26 cellular contexts compared by ENCODE assay signal in genomic region chr1:3397311-3397710, GRCh38. TPM values are rescaled to one million over a fixed set of nuclear protein-coding genes. Genes with fewer than 3 reads are reported as not detected.
"Had no signal": no experiment of that assay in that cellular context is flagged by ENCODE, and none has a peak within 500 bp of the region (broad histone marks: within the 10 kb centered on the region; RNA-seq: fewer than 3 reads in every experiment).

No MANE protein-coding gene starts in this region.

- H2AFZ ChIP-seq: hepatocyte had no signal

- H3K4me3 Mint-ChIP-seq: naive thymus-derived CD4-positive, alpha-beta T cell; natural killer cell treated with Interleukin-12 subunit alpha and Interleukin-12 subunit beta and Interleukin-15 and Interleukin-18, amount 100 ng/mL, for 72 hours; stimulated activated naive B cell treated with anti-CD40 and anti-IgM and Interleukin-4, amounts not matched to agents 10 μg/mL and 1 μg/mL and 100 μg/mL, for 72 hours had no signal

- H3K79me2 ChIP-seq: hepatocyte had no signal

- H3K9me3 ChIP-seq: heart right ventricle, left ventricle myocardium inferior, mucosa of descending colon, pancreas, prostate gland, right lobe of liver, stomach, tibial nerve, upper lobe of left lung had no signal

- H3K27ac Mint-ChIP-seq: naive thymus-derived CD4-positive, alpha-beta T cell; natural killer cell treated with Interleukin-12 subunit alpha and Interleukin-12 subunit beta and Interleukin-15 and Interleukin-18, amount 100 ng/mL, for 72 hours; stimulated activated naive B cell treated with anti-CD40 and anti-IgM and Interleukin-4, amounts not matched to agents 10 μg/mL and 1 μg/mL and 100 μg/mL, for 72 hours had no signal

- DNase-seq: heart right ventricle; islet precursor cell; left ventricle myocardium inferior; midbrain; mucosa of descending colon; naive thymus-derived CD4-positive, alpha-beta T cell; nucleus accumbens; pancreas; posterior cingulate gyrus; right lobe of liver; stimulated activated CD4-positive, alpha-beta T cell treated with anti-CD3 and anti-CD28 coated beads, Interleukin-12 subunit alpha, Interleukin-12 subunit beta, amount 100 ng/mL, for 4 hours; stimulated activated CD4-positive, alpha-beta T cell treated with anti-CD3 and anti-CD28 coated beads, Interleukin-15, amount 100 ng/mL, for 24 hours; stimulated activated CD4-positive, alpha-beta T cell treated with anti-CD3 and anti-CD28 coated beads, Interleukin-2, amount 100 ng/mL, for 24 hours; stimulated activated CD4-positive, alpha-beta T cell treated with anti-CD3 and anti-CD28 coated beads, Interleukin-4, amount 100 ng/mL, for 1 hour; stimulated activated naive B cell treated with anti-CD40 and anti-IgM and Interleukin-4, amounts not matched to agents 10 μg/mL and 1 μg/mL and 100 μg/mL, for 72 hours; stimulated activated naive CD8-positive, alpha-beta T cell treated with anti-CD3 and anti-CD28 coated beads, Interleukin-15, Interleukin-2, amounts not matched to agents 100 U/mL and 50 U/mL, for 24 hours; stomach had no signal

- H3K36me3 Mint-ChIP-seq: naive thymus-derived CD4-positive, alpha-beta T cell; natural killer cell treated with Interleukin-12 subunit alpha and Interleukin-12 subunit beta and Interleukin-15 and Interleukin-18, amount 100 ng/mL, for 72 hours; stimulated activated naive B cell treated with anti-CD40 and anti-IgM and Interleukin-4, amounts not matched to agents 10 μg/mL and 1 μg/mL and 100 μg/mL, for 72 hours had no signal

- H3K9me3 Mint-ChIP-seq: naive thymus-derived CD4-positive, alpha-beta T cell; natural killer cell treated with Interleukin-12 subunit alpha and Interleukin-12 subunit beta and Interleukin-15 and Interleukin-18, amount 100 ng/mL, for 72 hours; stimulated activated naive B cell treated with anti-CD40 and anti-IgM and Interleukin-4, amounts not matched to agents 10 μg/mL and 1 μg/mL and 100 μg/mL, for 72 hours had no signal

- H3K36me3 ChIP-seq: heart right ventricle, left ventricle myocardium inferior, pancreas, prostate gland, right lobe of liver, tibial nerve, upper lobe of left lung had no signal

- H3K4me1 ChIP-seq: pancreas, right lobe of liver had no signal

- FAIRE-seq: pancreas, urothelium cell line had no signal

- ATAC-seq: heart right ventricle; mucosa of descending colon; naive thymus-derived CD4-positive, alpha-beta T cell; natural killer cell treated with Interleukin-12 subunit alpha and Interleukin-12 subunit beta and Interleukin-15 and Interleukin-18, amount 100 ng/mL, for 72 hours; pancreas; right lobe of liver; stimulated activated naive B cell treated with anti-CD40 and anti-IgM and Interleukin-4, amounts not matched to agents 10 μg/mL and 1 μg/mL and 100 μg/mL, for 72 hours; stimulated activated naive CD8-positive, alpha-beta T cell treated with anti-CD3 and anti-CD28 coated beads, Interleukin-15, Interleukin-2, amounts not matched to agents 100 U/mL and 50 U/mL, for 24 hours had no signal

- H3K4me3 ChIP-seq: heart right ventricle, hepatocyte, left ventricle myocardium inferior, lung, mucosa of descending colon, pancreas, prostate gland, right lobe of liver, stomach, tibial nerve, upper lobe of left lung had no signal

- H3K27me3 ChIP-seq: pancreas had no signal

- H3K4me2 ChIP-seq: hepatocyte had no signal

- H3K27ac ChIP-seq: heart right ventricle, hepatocyte, left ventricle myocardium inferior, pancreas, prostate gland, right lobe of liver, stomach, tibial nerve, upper lobe of left lung had no signal

RNA-seq across cellular contexts. Expression of gene ARHGEF16, which starts 57.2 kb away (rescaled TPM):
- total RNA-seq: myocyte; natural killer cell treated with Interleukin-12 subunit alpha and Interleukin-12 subunit beta and Interleukin-15 and Interleukin-18, amount 100 ng/mL, for 72 hours; osteoblast had no signal
- polyA plus RNA-seq: naive thymus-derived CD4-positive, alpha-beta T cell had no signal
